In genomic region chr2:64008434-64009009, GRCh38 we compare ENCODE assay signal across 2 cellular contexts.
A peak's percentile ranks its signal among the peaks of the same experiment; 100 is the strongest.
TF ChIP-seq lines count a peak whose summit lies in the region.

No MANE protein-coding gene starts in this region.

TF ChIP-seq in A549, 52 proteins besides CTCF, POLR2A, EP300 and RAD21 (continued from another document):
- TF ChIP-seq FOSB (CRISPR knock-in tag; IDR thresholded peaks at IDR 0.05) = no peak
- no peak for TF ChIP-seq MAZ (IDR thresholded peaks at IDR 0.05; ENCODE audit: borderline replicate concordance, low read depth, low read length)
- no peak for TF ChIP-seq NFE2L2 (conservative IDR thresholded peaks at IDR 0.05; ENCODE audit: low read length)
- TF ChIP-seq BCL3 (IDR thresholded peaks at IDR 0.05) = no peak
- no peak for TF ChIP-seq EHMT2 (IDR thresholded peaks at IDR 0.05; ENCODE audit: low read depth)
- 0 out of 4 replicates have a peak, but pooled peaks of 1 of the 2 experiments have one; percentile 27 for TF ChIP-seq CEBPB (IDR thresholded peaks at IDR 0.05)

TF ChIP-seq in IMR-90, 13 proteins besides CTCF, POLR2A, EP300 and RAD21 (continued from another document):
- TF ChIP-seq RCOR1 (IDR thresholded peaks at IDR 0.05; ENCODE audit: insufficient replicate concordance, low read length) = no peak
- TF ChIP-seq USF2 (IDR thresholded peaks at IDR 0.05; ENCODE audit: low read depth, low read length) = no peak
- TF ChIP-seq MAFK (IDR thresholded peaks at IDR 0.05; ENCODE audit: low read depth, low read length) = no peak
- TF ChIP-seq CEBPB (IDR thresholded peaks at IDR 0.05; ENCODE audit: low read depth, low read length) = peak; percentile 68
- no peak for TF ChIP-seq CHD1 (IDR thresholded peaks at IDR 0.05; ENCODE audit: low read depth, low read length)
- no peak for TF ChIP-seq RFX5 (IDR thresholded peaks at IDR 0.05; ENCODE audit: low read depth, low read length)
